Comparison of ENCODE assay signal across 25 cellular contexts in genomic region chrX:45352588-45352987, GRCh38.
"Had no signal": no experiment of that assay in that cellular context is flagged by ENCODE, and none has a peak within 500 bp of the region (broad histone marks: within the 10 kb centered on the region; RNA-seq: fewer than 3 reads in every experiment).

No MANE protein-coding gene starts in this region.

- H2AFZ ChIP-seq: hepatocyte had no signal

- H3K4me2 ChIP-seq: hepatocyte had no signal

- H3K27me3 Mint-ChIP-seq: activated B cell treated with CpG ODN at 0.5 μM for 24 hours; activated CD4-positive, alpha-beta T cell treated with anti-CD3 and anti-CD28 coated beads for 36 hours; activated CD8-positive, alpha-beta memory T cell treated with anti-CD3 and anti-CD28 coated beads, Interleukin-2, amount 10 ng/mL, durations not matched to agents 7 days and 5 days; activated naive CD8-positive, alpha-beta T cell; effector memory CD8-positive, alpha-beta T cell; naive thymus-derived CD8-positive, alpha-beta T cell had no signal

- H3K4me1 Mint-ChIP-seq: activated B cell treated with CpG ODN at 0.5 μM for 24 hours; activated CD4-positive, alpha-beta T cell treated with anti-CD3 and anti-CD28 coated beads for 36 hours; activated CD8-positive, alpha-beta memory T cell treated with anti-CD3 and anti-CD28 coated beads, Interleukin-2, amount 10 ng/mL, durations not matched to agents 7 days and 5 days; naive thymus-derived CD8-positive, alpha-beta T cell; neural crest cell had no signal

- H3K4me3 Mint-ChIP-seq: activated B cell treated with CpG ODN at 0.5 μM for 24 hours; activated CD4-positive, alpha-beta T cell treated with anti-CD3 and anti-CD28 coated beads for 36 hours; activated CD8-positive, alpha-beta memory T cell treated with anti-CD3 and anti-CD28 coated beads, Interleukin-2, amount 10 ng/mL, durations not matched to agents 7 days and 5 days; activated CD8-positive, alpha-beta T cell treated with anti-CD3 and anti-CD28 coated beads, Interleukin-2, amount 10 ng/mL, durations not matched to agents 7 days and 5 days; activated naive CD8-positive, alpha-beta T cell; effector memory CD8-positive, alpha-beta T cell; naive thymus-derived CD8-positive, alpha-beta T cell; neural crest cell had no signal

- H3K4me1 ChIP-seq: adrenal gland, body of pancreas had no signal

- H3K79me2 ChIP-seq: hepatocyte had no signal

- ATAC-seq: activated CD4-positive, alpha-beta T cell treated with anti-CD3 and anti-CD28 coated beads for 36 hours; activated CD8-positive, alpha-beta memory T cell treated with anti-CD3 and anti-CD28 coated beads, Interleukin-2, amount 10 ng/mL, durations not matched to agents 7 days and 5 days; activated CD8-positive, alpha-beta T cell treated with anti-CD3 and anti-CD28 coated beads, Interleukin-2, amount 10 ng/mL, durations not matched to agents 7 days and 5 days; body of pancreas; effector memory CD8-positive, alpha-beta T cell; left colon; naive thymus-derived CD8-positive, alpha-beta T cell; right cardiac atrium; stimulated activated naive CD8-positive, alpha-beta T cell treated with anti-CD3 and anti-CD28 coated beads, Interleukin-15, Interleukin-2, amounts not matched to agents 100 U/mL and 50 U/mL, for 24 hours had no signal

- H3K4me3 ChIP-seq: adrenal gland, body of pancreas, hepatocyte, thoracic aorta had no signal

- H3K27me3 ChIP-seq: adrenal gland, body of pancreas, hepatocyte had no signal

- H3K27ac Mint-ChIP-seq: activated B cell treated with CpG ODN at 0.5 μM for 24 hours; activated CD4-positive, alpha-beta T cell treated with anti-CD3 and anti-CD28 coated beads for 36 hours; activated CD8-positive, alpha-beta memory T cell treated with anti-CD3 and anti-CD28 coated beads, Interleukin-2, amount 10 ng/mL, durations not matched to agents 7 days and 5 days; activated CD8-positive, alpha-beta T cell treated with anti-CD3 and anti-CD28 coated beads, Interleukin-2, amount 10 ng/mL, durations not matched to agents 7 days and 5 days; activated naive CD8-positive, alpha-beta T cell; effector memory CD8-positive, alpha-beta T cell; naive thymus-derived CD8-positive, alpha-beta T cell had no signal

- H3K36me3 ChIP-seq: adrenal gland, thoracic aorta had no signal

- H3K9me3 ChIP-seq: adrenal gland, body of pancreas, thoracic aorta had no signal

- H3K36me3 Mint-ChIP-seq: activated CD8-positive, alpha-beta memory T cell treated with anti-CD3 and anti-CD28 coated beads, Interleukin-2, amount 10 ng/mL, durations not matched to agents 7 days and 5 days had no signal

- DNase-seq: activated B cell treated with CpG ODN at 0.5 μM for 24 hours; activated CD4-positive, alpha-beta T cell treated with anti-CD3 and anti-CD28 coated beads for 36 hours; activated CD8-positive, alpha-beta memory T cell treated with anti-CD3 and anti-CD28 coated beads, Interleukin-2, amount 10 ng/mL, durations not matched to agents 7 days and 5 days; activated CD8-positive, alpha-beta T cell treated with anti-CD3 and anti-CD28 coated beads, Interleukin-2, amount 10 ng/mL, durations not matched to agents 7 days and 5 days; activated naive CD4-positive, alpha-beta T cell treated with Interleukin-2 at 50 U/mL for 16 hours; activated T-cell treated with anti-CD3 and anti-CD28 coated beads, Interleukin-2, amount 50 U/mL, for 48 hours; adrenal gland; aorta; body of pancreas; cortex of kidney; effector memory CD8-positive, alpha-beta T cell; glutamatergic neuron; kidney; left colon; naive thymus-derived CD8-positive, alpha-beta T cell; nucleus accumbens; right cardiac atrium; stimulated activated CD4-positive, alpha-beta T cell treated with anti-CD3 and anti-CD28 coated beads, Interleukin-2, amount 100 ng/mL, for 48 hours; stimulated activated naive CD8-positive, alpha-beta T cell treated with anti-CD3 and anti-CD28 coated beads, Interleukin-15, Interleukin-2, amounts not matched to agents 100 U/mL and 50 U/mL, for 24 hours; T-helper 2 cell; trophoblast cell had no signal

- H3K27ac ChIP-seq: adrenal gland, body of pancreas, hepatocyte had no signal
